In genomic region chr22:35315141-35315854, GRCh38 we compare ENCODE assay signal across 17 cellular contexts. TPM values are rescaled to one million over a fixed set of nuclear protein-coding genes. Genes with fewer than 3 reads are reported as not detected.
A peak's percentile ranks its signal among the peaks of the same experiment; 100 is the strongest.
DNase-seq lines count a peak whose midpoint lies in the region; ATAC-seq and TF ChIP-seq lines count a peak whose summit lies in the region.
"Had no signal": no experiment of that assay in that cellular context is flagged by ENCODE, and none has a peak within 500 bp of the region (broad histone marks: within the 10 kb centered on the region; RNA-seq: fewer than 3 reads in every experiment).

No MANE protein-coding gene starts in this region.

- no peak for DNase-seq in CD4-positive, CD25-positive, alpha-beta regulatory T cell
- DNase-seq in T-helper 17 cell (no peak), glutamatergic neuron (peak; percentile 7), sigmoid colon (peak; percentile 76), foreskin fibroblast (no peak), SW480 (ENCODE audit: low spot score) (no peak), DMS79 (lab: John Stamatoyannopoulos, UW) (no peak)
- DNase-seq: activated CD4-positive, alpha-beta T cell treated with anti-CD3 and anti-CD28 coated beads for 4 hours; activated naive CD4-positive, alpha-beta T cell; KBM-7; lower lobe of right lung; NCI-H1930; stimulated activated naive CD4-positive, alpha-beta T cell treated with Interleukin-2 at 50 U/mL for 16 hours had no signal

- H3K4me3 Mint-ChIP-seq in CD4-positive, CD25-positive, alpha-beta regulatory T cell, result peak overlapping the region in 1 of 4 donors; percentile 86
- no peak overlapping the region for H3K4me3 Mint-ChIP-seq in T-helper 17 cell
- no peak overlapping the region for H3K4me3 Mint-ChIP-seq in glutamatergic neuron (ENCODE audit: unreplicated experiment)
- H3K4me3 Mint-ChIP-seq: neural progenitor cell had no signal

- TF ChIP-seq CTCF in glutamatergic neuron (IDR thresholded peaks at IDR 0.05; ENCODE audit: partially characterized antibody, unreplicated experiment), result no peak
- no peak for TF ChIP-seq CTCF in sigmoid colon (IDR thresholded peaks at IDR 0.05)
- no peak for TF ChIP-seq CTCF in foreskin fibroblast (IDR thresholded peaks at IDR 0.05; ENCODE audit: low read depth, low read length)

- ATAC-seq in CD4-positive, CD25-positive, alpha-beta regulatory T cell (ENCODE audit: low read depth in 2 of 2), result no peak
- no peak for ATAC-seq in T-helper 17 cell
- ATAC-seq in GM19467 (IDR thresholded peaks at IDR 0.05; ENCODE audit: unreplicated experiment), result no peak

- peaks cover 58% of the 10 kb centered on the region for H3K4me1 ChIP-seq in CD4-positive, CD25-positive, alpha-beta regulatory T cell (ENCODE audit: control insufficient read depth, insufficient read depth, low read length, poor library complexity, severe bottlenecking)
- peaks cover 0 to 49% (median 41%) of the 10 kb centered on the region in 4 donors for H3K4me1 ChIP-seq in sigmoid colon

- peaks cover 36% of the 10 kb centered on the region for H3K36me3 ChIP-seq in CD4-positive, CD25-positive, alpha-beta regulatory T cell (ENCODE audit: control insufficient read depth, insufficient read depth, low read length)
- peaks cover 25 to 33% (median 27%) of the 10 kb centered on the region in 4 donors for H3K36me3 ChIP-seq in sigmoid colon
- H3K36me3 ChIP-seq: neural progenitor cell had no signal

- peaks cover 5% of the 10 kb centered on the region for H3K36me3 Mint-ChIP-seq in CD4-positive, CD25-positive, alpha-beta regulatory T cell
- H3K36me3 Mint-ChIP-seq in T-helper 17 cell (ENCODE audit: low read depth) (peaks cover 2% of the 10 kb centered on the region), glutamatergic neuron (ENCODE audit: unreplicated experiment) (no peaks in the 10 kb centered on the region)
- H3K36me3 Mint-ChIP-seq: neural progenitor cell had no signal

- H3K9me3 ChIP-seq in CD4-positive, CD25-positive, alpha-beta regulatory T cell (ENCODE audit: control insufficient read depth in 2 of 2, low read length in 2 of 2), result no peaks in the 10 kb centered on the region
- H3K9me3 ChIP-seq in T-helper 17 cell (ENCODE audit: control insufficient read depth, low read length, poor library complexity, severe bottlenecking) (no peaks in the 10 kb centered on the region), sigmoid colon (no peaks in the 10 kb centered on the region)
- H3K9me3 ChIP-seq: BLaER1 treated with 17β-estradiol and CSF1 and Interleukin-3, amounts not matched to agents 10 nM and 100 nM; lower lobe of right lung had no signal

- TF ChIP-seq EP300 in sigmoid colon (IDR thresholded peaks at IDR 0.05), result no peak

- TF ChIP-seq POLR2A in sigmoid colon (IDR thresholded peaks at IDR 0.05), result no peak

- peak overlapping the region; percentile 25 for H3K27ac ChIP-seq in CD4-positive, CD25-positive, alpha-beta regulatory T cell (ENCODE audit: insufficient read depth, low read length, poor library complexity, severe bottlenecking)
- peak overlapping the region in 2 of 4 donors; percentile 61 for H3K27ac ChIP-seq in sigmoid colon
- H3K27ac ChIP-seq: dorsolateral prefrontal cortex, lower lobe of right lung, neural progenitor cell had no signal

- H3K4me3 ChIP-seq in CD4-positive, CD25-positive, alpha-beta regulatory T cell (ENCODE audit: low read depth, low read length), result no peak overlapping the region
- H3K4me3 ChIP-seq in sigmoid colon (no peak overlapping the region), foreskin fibroblast (ENCODE audit: low read depth in 1 of 2, low read length in 2 of 2) (no peak overlapping the region)
- H3K4me3 ChIP-seq: BLaER1 treated with 17β-estradiol and CSF1 and Interleukin-3, amounts not matched to agents 10 nM and 100 nM; dorsolateral prefrontal cortex; lower lobe of right lung; neural progenitor cell had no signal

- no peaks in the 10 kb centered on the region for H3K9me3 Mint-ChIP-seq in CD4-positive, CD25-positive, alpha-beta regulatory T cell
- H3K9me3 Mint-ChIP-seq in glutamatergic neuron (ENCODE audit: unreplicated experiment), result no peaks in the 10 kb centered on the region
- H3K9me3 Mint-ChIP-seq: neural progenitor cell had no signal

- peaks cover 10 to 69% (median 44%) of the 10 kb centered on the region in 4 donors for H3K4me1 Mint-ChIP-seq in CD4-positive, CD25-positive, alpha-beta regulatory T cell
- H3K4me1 Mint-ChIP-seq in T-helper 17 cell, result peaks cover 41% of the 10 kb centered on the region
- H3K4me1 Mint-ChIP-seq in glutamatergic neuron (ENCODE audit: low read depth, unreplicated experiment), result peaks cover 24% of the 10 kb centered on the region

- peak overlapping the region in 1 of 3 donors; percentile 0 for H3K27ac Mint-ChIP-seq in CD4-positive, CD25-positive, alpha-beta regulatory T cell
- H3K27ac Mint-ChIP-seq in T-helper 17 cell (peak overlapping the region; percentile 80), glutamatergic neuron (ENCODE audit: unreplicated experiment) (no peak overlapping the region)

- intact Hi-C loops in sigmoid colon (cut with DNase I), result no loop called here

- H3K27me3 ChIP-seq in CD4-positive, CD25-positive, alpha-beta regulatory T cell (ENCODE audit: control insufficient read depth, insufficient read depth, low read length), result no peaks in the 10 kb centered on the region
- no peaks in the 10 kb centered on the region for H3K27me3 ChIP-seq in sigmoid colon
- H3K27me3 ChIP-seq: BLaER1 treated with 17β-estradiol and CSF1 and Interleukin-3, amounts not matched to agents 10 nM and 100 nM; dorsolateral prefrontal cortex; neural progenitor cell had no signal

- WGBS in sigmoid colon, 2 donors, result 89 to 90% methylated on average over 12 of the region's 12 CpGs

- no peaks in the 10 kb centered on the region for H3K27me3 Mint-ChIP-seq in CD4-positive, CD25-positive, alpha-beta regulatory T cell
- H3K27me3 Mint-ChIP-seq in T-helper 17 cell (no peaks in the 10 kb centered on the region), glutamatergic neuron (ENCODE audit: unreplicated experiment) (peaks cover 5% of the 10 kb centered on the region)

RNA-seq across cellular contexts. Expression of gene TOM1, which starts 15.6 kb away (rescaled TPM):
- 194 TPM for total RNA-seq in CD4-positive, CD25-positive, alpha-beta regulatory T cell
- 10 to 100 TPM; 54.8 to 73.4 (median 64.9) TPM for polyA plus RNA-seq in CD4-positive, CD25-positive, alpha-beta regulatory T cell
- 100 to 1,000 TPM; 166 to 178 TPM for total RNA-seq in T-helper 17 cell
- 40.6 TPM for total RNA-seq in glutamatergic neuron (ENCODE audit: unreplicated experiment)
- 10 to 100 TPM; 32.5 to 66.5 (median 48.5) TPM for total RNA-seq in sigmoid colon
- polyA plus RNA-seq in sigmoid colon, result 10 to 100 TPM; 48.6 to 56.7 (median 53.2) TPM

RNA-seq across cellular contexts. Expression of gene HMGXB4, which starts 58.0 kb away (rescaled TPM):
- total RNA-seq in CD4-positive, CD25-positive, alpha-beta regulatory T cell, result 48.4 TPM
- polyA plus RNA-seq in CD4-positive, CD25-positive, alpha-beta regulatory T cell, result 10 to 100 TPM; 16.1 to 19.7 (median 17.3) TPM
- total RNA-seq in T-helper 17 cell (10 to 100 TPM; 37.1 to 42.4 TPM), glutamatergic neuron (ENCODE audit: unreplicated experiment) (14.4 TPM), sigmoid colon (10 to 100 TPM; 14.8 to 20.9 (median 16.9) TPM)
- polyA plus RNA-seq in sigmoid colon, result 10 to 100 TPM in 2 of 3 donors, 1 to 10 TPM in 1; 9.7 to 11.8 (median 10.8) TPM

Comparison
In these comparisons a context has a peak if more than half of its experiments do, and no peak if none do; other contexts are left out.
1. DNase-seq: peak in glutamatergic neuron (single experiment) and sigmoid colon (single experiment); none in CD4-positive, CD25-positive, alpha-beta regulatory T cell (0 of 3), T-helper 17 cell (0 of 3), foreskin fibroblast (0 of 2), SW480 (single experiment) and DMS79 (single experiment).